Comparison of ENCODE assay signal across 23 cellular contexts in genomic region chr1:29591601-29592260, GRCh38.
DNase-seq lines count a peak whose midpoint lies in the region; ATAC-seq, FAIRE-seq and TF ChIP-seq lines count a peak whose summit lies in the region.
"Had no signal": no experiment of that assay in that cellular context is flagged by ENCODE, and none has a peak within 500 bp of the region (broad histone marks: within the 10 kb centered on the region; RNA-seq: fewer than 3 reads in every experiment).

No MANE protein-coding gene starts in this region.

- ATAC-seq in SK-N-SH treated with all-trans-retinoic acid at 6 μM for 48 hours (no peak), PC-3 (peak; percentile 7)
- ATAC-seq: GM12878, T-cell had no signal

- H3K9me3 Mint-ChIP-seq in type B pancreatic cell, result no peaks in the 10 kb centered on the region

- no peaks in the 10 kb centered on the region for H3K36me3 Mint-ChIP-seq in type B pancreatic cell
- H3K36me3 Mint-ChIP-seq: CD4-positive, CD25-positive, alpha-beta regulatory T cell; T-cell had no signal

- H3K4me1 ChIP-seq in SK-N-SH (ENCODE audit: control insufficient read depth in 1 of 2, insufficient read depth in 2 of 2, low read depth in 1 of 2, low read length in 1 of 2), result peaks cover 0 to 6% of the 10 kb centered on the region in 2 experiments; a peak in 1 of 4 replicates
- peaks cover 38% of the 10 kb centered on the region for H3K4me1 ChIP-seq in PC-3 (ENCODE audit: insufficient read depth, low read length)
- no peaks in the 10 kb centered on the region for H3K4me1 ChIP-seq in esophagus muscularis mucosa

- H3K4me3 ChIP-seq in SK-N-SH (ENCODE audit: low read depth in 2 of 2, low read length in 1 of 2), result no peak overlapping the region
- H3K4me3 ChIP-seq in PC-3 (ENCODE audit: low read length), result no peak overlapping the region
- no peak overlapping the region for H3K4me3 ChIP-seq in esophagus muscularis mucosa
- H3K4me3 ChIP-seq: GM12878, GM23338 had no signal

- H3K9ac ChIP-seq in SK-N-SH, result no peak overlapping the region
- H3K9ac ChIP-seq in PC-3 (ENCODE audit: low read length), result peak overlapping the region; percentile 28
- H3K9ac ChIP-seq: KMS-11 had no signal

- no peak for TF ChIP-seq EP300 in SK-N-SH (IDR thresholded peaks at IDR 0.05; ENCODE audit: borderline replicate concordance in 1 of 2, low read depth in 1 of 2, low read length in 1 of 2)
- TF ChIP-seq EP300 in esophagus muscularis mucosa (IDR thresholded peaks at IDR 0.05), result no peak

- H3K4me2 ChIP-seq in SK-N-SH (0 out of 2 replicates have a peak overlapping the region, but pooled peaks have one; percentile 8), PC-3 (ENCODE audit: low read length) (peak overlapping the region; percentile 58)
- H3K4me2 ChIP-seq: GM23338, KMS-11 had no signal

- H3K27ac ChIP-seq in SK-N-SH (ENCODE audit: low read depth in 2 of 2, low read length in 1 of 2) (no peak overlapping the region), PC-3 (ENCODE audit: low read length) (peak overlapping the region; percentile 86), esophagus muscularis mucosa (replicated peaks in 1 of 4) (no peak overlapping the region)
- H3K27ac ChIP-seq: KMS-11, RWPE1 had no signal

- intact Hi-C loops in PC-3 (cut with micrococcal nuclease), result loop anchor here (1.0 to 5.0 kb wide), 3 partner anchors 21 to 106 kb away; no protein-coding TSS in a partner anchor
- intact Hi-C loops in esophagus muscularis mucosa (cut with DNase I), result no loop called here

- 75% methylated on average over 8 of the region's 13 CpGs for WGBS in SK-N-SH (ENCODE audit: low lambda C conversion rate)
- WGBS in esophagus muscularis mucosa, result 59% methylated on average over 9 of the region's 13 CpGs

- peaks cover 13% of the 10 kb centered on the region for H3K27me3 Mint-ChIP-seq in type B pancreatic cell

- H3K36me3 ChIP-seq in SK-N-SH (replicated peaks in 1 of 2; ENCODE audit: control insufficient read depth in 1 of 2, insufficient read depth in 2 of 2, low read length in 1 of 2) (no peaks in the 10 kb centered on the region), PC-3 (ENCODE audit: low read depth, low read length) (no peaks in the 10 kb centered on the region), esophagus muscularis mucosa (no peaks in the 10 kb centered on the region)

- BruUV-seq in PC-3 (replicated peaks; lab: Mats Ljungman, UMichigan), result no TSS peak

- H3K27ac Mint-ChIP-seq in type B pancreatic cell, result no peak overlapping the region
- H3K27ac Mint-ChIP-seq: B cell; CD4-positive, CD25-positive, alpha-beta regulatory T cell; GM23338; T-cell had no signal

- FAIRE-seq in RCC 7860 (lab: Jason Lieb, UNC), result no peak
- FAIRE-seq: A204.1, GM12878 had no signal

- H3K9me2 ChIP-seq in SK-N-SH (no peaks in the 10 kb centered on the region), PC-3 (replicated peaks; ENCODE audit: low read length) (no peaks in the 10 kb centered on the region)

- peaks cover 10% of the 10 kb centered on the region for H3K4me1 Mint-ChIP-seq in type B pancreatic cell (ENCODE audit: unreplicated experiment)
- H3K4me1 Mint-ChIP-seq: B cell; CD4-positive, CD25-positive, alpha-beta regulatory T cell; GM23338; T-cell had no signal

- H4K20me1 ChIP-seq in SK-N-SH (ENCODE audit: insufficient read depth), result no peaks in the 10 kb centered on the region
- H4K20me1 ChIP-seq in PC-3 (ENCODE audit: low read length), result no peaks in the 10 kb centered on the region

- H3K79me2 ChIP-seq in SK-N-SH (ENCODE audit: insufficient read depth) (no peaks in the 10 kb centered on the region), PC-3 (ENCODE audit: low read length) (no peaks in the 10 kb centered on the region)

- CTCF ChIA-PET in SK-N-SH (lab: Yijun Ruan, JAX), result interaction anchor here (0.6 to 0.7 kb wide), 2 partner anchors 41 to 110 kb away, joined by 3 read pairs; no protein-coding TSS in a partner anchor
- CTCF ChIA-PET in PC-3 (lab: Charles Lee), result no interaction called here

- H3F3A ChIP-seq in SK-N-SH (replicated peaks; ENCODE audit: insufficient read depth), result peaks cover 4% of the 10 kb centered on the region
- H3F3A ChIP-seq in PC-3 (ENCODE audit: low read length, unreplicated experiment), result no peaks in the 10 kb centered on the region

- H3K9me3 ChIP-seq in SK-N-SH (no peaks in the 10 kb centered on the region), PC-3 (ENCODE audit: low read length) (no peaks in the 10 kb centered on the region), esophagus muscularis mucosa (no peaks in the 10 kb centered on the region)

- DNase-seq in SK-N-SH, result no peak
- no peak for DNase-seq in PC-3
- DNase-seq in esophagus muscularis mucosa (ENCODE audit: extremely low spot score), result peak; percentile 83
- peak; percentile 15 for DNase-seq in type B pancreatic cell (ENCODE audit: extremely low spot score, unreplicated experiment)
- no peak for DNase-seq in RCC 7860 (ENCODE audit: low spot score)
- no peak for DNase-seq in NCI-H1694 treated with DMSO at 0.1 percent for 48 hours (lab: John Stamatoyannopoulos, UW)
- DNase-seq: CD4-positive, CD25-positive, alpha-beta regulatory T cell; DND-41; HCEC 1CT; NCI-H1092 treated with DMSO at 0.1 percent for 48 hours; NCI-H1436 treated with DMSO at 0.1 percent for 48 hours; NCI-H2029; NCI-H2171 treated with DMSO at 0.1 percent for 48 hours; NCI-H526; SIG-M5; T-cell had no signal

- no peak for TF ChIP-seq POLR2A in esophagus muscularis mucosa (IDR thresholded peaks at IDR 0.05; ENCODE audit: low read depth)

- POLR2A ChIA-PET in SK-N-SH (lab: Yijun Ruan, JAX) (no interaction called here), PC-3 (lab: Charles Lee; ENCODE audit: unreplicated experiment) (no interaction called here)

- H3K4me3 Mint-ChIP-seq in type B pancreatic cell, result no peak overlapping the region
- H3K4me3 Mint-ChIP-seq: B cell; CD4-positive, CD25-positive, alpha-beta regulatory T cell; GM23338; T-cell had no signal

- TF ChIP-seq RAD21 in SK-N-SH (IDR thresholded peaks at IDR 0.05; ENCODE audit: low read length), result no peak

- H3K27me3 ChIP-seq in SK-N-SH (ENCODE audit: insufficient read depth), result no peaks in the 10 kb centered on the region
- no peaks in the 10 kb centered on the region for H3K27me3 ChIP-seq in PC-3 (ENCODE audit: low read length)
- peaks cover 0 to 39% (median 0%) of the 10 kb centered on the region in 4 donors for H3K27me3 ChIP-seq in esophagus muscularis mucosa

- TF ChIP-seq CTCF in SK-N-SH (IDR thresholded peaks at IDR 0.05) (no peak), PC-3 (conservative IDR thresholded peaks at IDR 0.05; ENCODE audit: low read depth, low read length) (no peak), esophagus muscularis mucosa (IDR thresholded peaks at IDR 0.05) (no peak), type B pancreatic cell (conservative IDR thresholded peaks at IDR 0.05) (no peak)

- H2AFZ ChIP-seq in SK-N-SH (ENCODE audit: low read depth) (no peak overlapping the region), PC-3 (ENCODE audit: low read length) (0 out of 2 replicates have a peak overlapping the region, but pooled peaks have one; percentile 27)
- H2AFZ ChIP-seq: GM23338 had no signal

TF ChIP-seq in SK-N-SH, 30 proteins besides CTCF, POLR2A, EP300 and RAD21:
- TF ChIP-seq PBX3 (IDR thresholded peaks at IDR 0.05), result no peak
- no peak for TF ChIP-seq GATA2 (CRISPR knock-in tag; IDR thresholded peaks at IDR 0.05)
- TF ChIP-seq FOSL2 (IDR thresholded peaks at IDR 0.05; ENCODE audit: borderline replicate concordance, low read depth), result no peak

TF ChIP-seq in SK-N-SH treated with all-trans-retinoic acid at 6 μM for 48 hours, 23 proteins besides CTCF, POLR2A, EP300 and RAD21 (continues in another document):
- TF ChIP-seq ZC3H10 (CRISPR knock-in tag; IDR thresholded peaks at IDR 0.05) (no peak), CSRNP3 (CRISPR knock-in tag; IDR thresholded peaks at IDR 0.05) (no peak), CREB5 (CRISPR knock-in tag; IDR thresholded peaks at IDR 0.05; ENCODE audit: low read depth) (no peak), PATZ1 (CRISPR knock-in tag; IDR thresholded peaks at IDR 0.05; ENCODE audit: borderline replicate concordance) (no peak), ZFP3 (CRISPR knock-in tag; IDR thresholded peaks at IDR 0.05) (no peak), ZNF8 (CRISPR knock-in tag; IDR thresholded peaks at IDR 0.05) (no peak), BACH2 (CRISPR knock-in tag; IDR thresholded peaks at IDR 0.05; ENCODE audit: borderline replicate concordance) (no peak)

Comparison
In these comparisons a context has a peak if more than half of its experiments do, and no peak if none do; other contexts are left out.
1. DNase-seq: peak in esophagus muscularis mucosa (single experiment) and type B pancreatic cell (single experiment); none in SK-N-SH (single experiment), PC-3 (single experiment), RCC 7860 (single experiment) and NCI-H1694 treated with DMSO at 0.1 percent for 48 hours (single experiment).